Comparison of ENCODE assay signal across 36 cellular contexts in genomic region chr4:182418054-182418734, GRCh38.
DNase-seq lines count a peak whose midpoint lies in the region; ATAC-seq and TF ChIP-seq lines count a peak whose summit lies in the region.
"Had no signal": no experiment of that assay in that cellular context is flagged by ENCODE, and none has a peak within 500 bp of the region (broad histone marks: within the 10 kb centered on the region; RNA-seq: fewer than 3 reads in every experiment).

No MANE protein-coding gene starts in this region.

- H3K4ac ChIP-seq in IMR-90 (ENCODE audit: low read depth, low read length) = no peak overlapping the region

- H3K27me3 ChIP-seq in IMR-90 (ENCODE audit: control insufficient read depth, insufficient read depth, low read length) (no peaks in the 10 kb centered on the region), hepatocyte (no peaks in the 10 kb centered on the region), sigmoid colon (no peaks in the 10 kb centered on the region)
- H3K27me3 ChIP-seq: adrenal gland, esophagus muscularis mucosa, foreskin keratinocyte, heart left ventricle, stomach, uterus had no signal

- POLR2A ChIA-PET in GM10248 (lab: Yijun Ruan, JAX) (no interaction called here), IMR-90 (lab: Charles Lee; ENCODE audit: unreplicated experiment) (no interaction called here)

- H3K9ac ChIP-seq in IMR-90 (ENCODE audit: low read depth, low read length) = no peak overlapping the region; the same call in 1 of the 2 replicates

- H3K56ac ChIP-seq in IMR-90 (ENCODE audit: extremely low read depth, insufficient read depth, low read length) = no peak overlapping the region

- no peak overlapping the region for H2BK5ac ChIP-seq in IMR-90 (ENCODE audit: low read depth, low read length, poor library complexity, severe bottlenecking)

- ATAC-seq in GM19463 (IDR thresholded peaks at IDR 0.05; ENCODE audit: unreplicated experiment) (peak; percentile 48), IMR-90 (ENCODE audit: low read depth) (peak; percentile 54; the same call in 1 of the 2 replicates), natural killer cell (no peak)
- ATAC-seq: activated CD4-positive, alpha-beta T cell treated with anti-CD3 and anti-CD28 coated beads for 36 hours; activated T-helper 17 cell treated with anti-CD3 and anti-CD28 coated beads, Interleukin-2, amount 50 U/mL, for 72 hours; foreskin keratinocyte; HCT116; heart left ventricle; left ventricle myocardium superior; Panc1; sciatic nerve had no signal

- WGBS in IMR-90 (ENCODE audit: extremely low coverage in 2 of 2, insufficient read length in 1 of 2), 2 experiments = no CpG with 5 or more reads among the region's 9 CpGs
- 77% methylated on average over 9 of the region's 9 CpGs for WGBS in hepatocyte (ENCODE audit: low lambda C conversion rate, missing lambda C conversion rate)
- 65 to 69% methylated on average over 9 of the region's 9 CpGs for WGBS in sigmoid colon, 2 donors

- no peaks in the 10 kb centered on the region for H3K79me1 ChIP-seq in IMR-90 (ENCODE audit: low read depth in 1 of 2, low read length in 2 of 2)

- no peaks in the 10 kb centered on the region for H3K9me1 ChIP-seq in IMR-90 (ENCODE audit: insufficient read depth, low read length)

- H3K9me2 ChIP-seq in hepatocyte (replicated peaks; ENCODE audit: insufficient read depth) = no peaks in the 10 kb centered on the region

- no peak overlapping the region for H3K14ac ChIP-seq in IMR-90 (replicated peaks; ENCODE audit: low read depth, low read length)

- intact Hi-C loops in IMR-90 (cut with micrococcal nuclease) (no loop called here), natural killer cell (cut with micrococcal nuclease) (no loop called here), sigmoid colon (cut with DNase I) (no loop called here)

- H4K8ac ChIP-seq in IMR-90 (ENCODE audit: low read depth in 2 of 2, low read length in 2 of 2) = no peak overlapping the region

- peak overlapping the region; percentile 55; the same call in 1 of the 2 replicates for H2AK5ac ChIP-seq in IMR-90 (ENCODE audit: low read depth, low read length)

- H2AFZ ChIP-seq in IMR-90 (replicated peaks; ENCODE audit: low read length, poor library complexity) (peak overlapping the region; percentile 34), hepatocyte (no peak overlapping the region)

- dilution Hi-C loops in IMR-90 (cut with HindIII; ENCODE audit: low sequenced_read_pairs, unreplicated experiment) = no loop called here

- in situ Hi-C loops in IMR-90 (cut with MboI; ENCODE audit: low sequenced_read_pairs) = no loop called here

- H3K9me3 ChIP-seq in IMR-90 (ENCODE audit: control insufficient read depth, insufficient read depth, low read length) = peaks cover 2% of the 10 kb centered on the region; the same call in 1 of the 2 replicates
- peaks cover 10% of the 10 kb centered on the region for H3K9me3 ChIP-seq in hepatocyte (ENCODE audit: low read depth)
- peaks cover 0 to 6% (median 0%) of the 10 kb centered on the region in 4 donors for H3K9me3 ChIP-seq in sigmoid colon
- H3K9me3 ChIP-seq: adrenal gland, uterus had no signal

- H3K27ac Mint-ChIP-seq in natural killer cell = no peak overlapping the region
- H3K27ac Mint-ChIP-seq: activated CD4-positive, alpha-beta T cell treated with anti-CD3 and anti-CD28 coated beads for 36 hours; activated naive CD4-positive, alpha-beta T cell treated with anti-CD3 and anti-CD28 coated beads, Interleukin-2, amount 10 ng/mL, durations not matched to agents 7 days and 5 days; activated T-helper 17 cell treated with anti-CD3 and anti-CD28 coated beads, Interleukin-2, amount 50 U/mL, for 72 hours; CD4-positive, CD25-positive, alpha-beta regulatory T cell; dendritic cell treated with granulocyte-macrophage colony-stimulating factor and Interleukin-4, amounts not matched to agents 40 ng/mL and 50 ng/mL, for 4 days; progenitor cell of endocrine pancreas; T-helper 2 cell treated with Interferon-gamma antibody and Interleukin-4, amounts not matched to agents 5 μg/mL and 100 μg/mL, for 36 hours had no signal

- H2BK120ac ChIP-seq in IMR-90 (ENCODE audit: low read depth, low read length) = no peak overlapping the region

- peaks cover 3 to 6% of the 10 kb centered on the region in 2 donors for H3K9me3 Mint-ChIP-seq in natural killer cell
- H3K9me3 Mint-ChIP-seq: activated naive CD4-positive, alpha-beta T cell treated with anti-CD3 and anti-CD28 coated beads, Interleukin-2, amount 10 ng/mL, durations not matched to agents 7 days and 5 days; central memory CD8-positive, alpha-beta T cell had no signal

- H3K4me3 Mint-ChIP-seq in natural killer cell = no peak overlapping the region
- H3K4me3 Mint-ChIP-seq: activated CD4-positive, alpha-beta T cell treated with anti-CD3 and anti-CD28 coated beads for 36 hours; activated naive CD4-positive, alpha-beta T cell treated with anti-CD3 and anti-CD28 coated beads, Interleukin-2, amount 10 ng/mL, durations not matched to agents 7 days and 5 days; activated T-helper 17 cell treated with anti-CD3 and anti-CD28 coated beads, Interleukin-2, amount 50 U/mL, for 72 hours; CD4-positive, CD25-positive, alpha-beta regulatory T cell; central memory CD8-positive, alpha-beta T cell; dendritic cell treated with granulocyte-macrophage colony-stimulating factor and Interleukin-4, amounts not matched to agents 40 ng/mL and 50 ng/mL, for 4 days; T-helper 2 cell treated with Interferon-gamma antibody and Interleukin-4, amounts not matched to agents 5 μg/mL and 100 μg/mL, for 36 hours had no signal

- BruUV-seq in IMR-90 (replicated peaks; lab: Mats Ljungman, UMichigan) = no TSS peak

- TF ChIP-seq RAD21 in IMR-90 (IDR thresholded peaks at IDR 0.05; ENCODE audit: low read length) = no peak

- no peaks in the 10 kb centered on the region for H3K36me3 Mint-ChIP-seq in natural killer cell
- H3K36me3 Mint-ChIP-seq: activated naive CD4-positive, alpha-beta T cell treated with anti-CD3 and anti-CD28 coated beads, Interleukin-2, amount 10 ng/mL, durations not matched to agents 7 days and 5 days; CD4-positive, CD25-positive, alpha-beta regulatory T cell had no signal

- H3K4me1 Mint-ChIP-seq in natural killer cell = no peaks in the 10 kb centered on the region
- H3K4me1 Mint-ChIP-seq: activated CD4-positive, alpha-beta T cell treated with anti-CD3 and anti-CD28 coated beads for 36 hours; activated naive CD4-positive, alpha-beta T cell treated with anti-CD3 and anti-CD28 coated beads, Interleukin-2, amount 10 ng/mL, durations not matched to agents 7 days and 5 days; activated T-helper 17 cell treated with anti-CD3 and anti-CD28 coated beads, Interleukin-2, amount 50 U/mL, for 72 hours; CD4-positive, CD25-positive, alpha-beta regulatory T cell; central memory CD8-positive, alpha-beta T cell had no signal

- no peak overlapping the region for H2BK15ac ChIP-seq in IMR-90 (ENCODE audit: low read depth, low read length)

- DNase-seq in GM10248 (ENCODE audit: extremely low spot score) (peak; percentile 15), IMR-90 (no peak), hepatocyte (ENCODE audit: low spot score) (no peak), natural killer cell (no peak), NCI-H1092 (lab: John Stamatoyannopoulos, UW) (no peak), sigmoid colon (no peak), epidermal melanocyte (ENCODE audit: insufficient read length, low spot score) (no peak)
- DNase-seq: activated CD4-positive, alpha-beta T cell treated with anti-CD3 and anti-CD28 coated beads for 36 hours; activated naive CD4-positive, alpha-beta T cell treated with anti-CD3 and anti-CD28 coated beads, Interleukin-2, amount 10 ng/mL, durations not matched to agents 7 days and 5 days; adrenal gland; Calu3; CD4-positive, CD25-positive, alpha-beta regulatory T cell; DND-41; foreskin keratinocyte; heart left ventricle; kidney; left ventricle myocardium superior; NCI-H1105; NCI-H1930; NCI-H526; nucleus accumbens; SHP77 treated with DMSO at 0.1 percent for 48 hours; stimulated activated CD4-positive, alpha-beta T cell treated with anti-CD3 and anti-CD28 coated beads, Interleukin-12 subunit alpha, Interleukin-12 subunit beta, amount 100 ng/mL, for 4 hours; stimulated activated CD4-positive, alpha-beta T cell treated with anti-CD3 and anti-CD28 coated beads, Interleukin-2, amount 100 ng/mL, for 48 hours; stomach; uterus had no signal

- no peak overlapping the region for H3K27ac ChIP-seq in IMR-90 (ENCODE audit: insufficient read depth, low read length)
- no peak overlapping the region for H3K27ac ChIP-seq in hepatocyte
- no peak overlapping the region for H3K27ac ChIP-seq in sigmoid colon
- H3K27ac ChIP-seq: adrenal gland, esophagus muscularis mucosa, foreskin keratinocyte, heart left ventricle, stomach, uterus had no signal

- no peaks in the 10 kb centered on the region for H4K20me1 ChIP-seq in IMR-90 (ENCODE audit: insufficient read depth, low read length)
- H4K20me1 ChIP-seq in hepatocyte (ENCODE audit: insufficient read depth, poor library complexity, severe bottlenecking) = no peaks in the 10 kb centered on the region

- no peaks in the 10 kb centered on the region for H3K4me1 ChIP-seq in IMR-90 (ENCODE audit: control insufficient read depth, insufficient read depth, low read length)
- H3K4me1 ChIP-seq in hepatocyte (ENCODE audit: insufficient read depth) = no peaks in the 10 kb centered on the region
- peaks cover 0 to 7% (median 0%) of the 10 kb centered on the region in 4 donors for H3K4me1 ChIP-seq in sigmoid colon
- H3K4me1 ChIP-seq: adrenal gland, esophagus muscularis mucosa, foreskin keratinocyte, heart left ventricle, stomach, uterus had no signal

- H2BK20ac ChIP-seq in IMR-90 (ENCODE audit: low read depth, low read length) = no peak overlapping the region

- H2AK9ac ChIP-seq in IMR-90 (replicated peaks; ENCODE audit: low read depth, low read length, poor library complexity) = no peak overlapping the region

- H4K5ac ChIP-seq in IMR-90 (ENCODE audit: low read depth, low read length) = peak overlapping the region; percentile 84

- TF ChIP-seq CTCF in GM10248 (IDR thresholded peaks at IDR 0.05; ENCODE audit: control extremely low read depth, extremely low read depth, low read depth, missing control alignments) = no peak
- TF ChIP-seq CTCF in IMR-90 (conservative IDR thresholded peaks at IDR 0.05; ENCODE audit: low read depth, low read length) = no peak
- TF ChIP-seq CTCF in hepatocyte (IDR thresholded peaks at IDR 0.05; ENCODE audit: poor library complexity) = no peak
- no peak for TF ChIP-seq CTCF in natural killer cell (IDR thresholded peaks at IDR 0.05)
- no peak for TF ChIP-seq CTCF in sigmoid colon (IDR thresholded peaks at IDR 0.05)

- TF ChIP-seq EP300 in sigmoid colon (IDR thresholded peaks at IDR 0.05) = no peak

- peak overlapping the region; percentile 37; the same call in 1 of the 2 replicates for H3K4me3 ChIP-seq in IMR-90 (ENCODE audit: insufficient read depth, low read depth, low read length)
- H3K4me3 ChIP-seq in hepatocyte = no peak overlapping the region
- H3K4me3 ChIP-seq in sigmoid colon = peak overlapping the region in 1 of 4 donors; percentile 25
- H3K4me3 ChIP-seq: adrenal gland, esophagus muscularis mucosa, heart left ventricle, stomach, uterus had no signal

- H4K91ac ChIP-seq in IMR-90 (ENCODE audit: insufficient read depth, low read depth, low read length) = no peak overlapping the region

- H3K79me2 ChIP-seq in hepatocyte = no peaks in the 10 kb centered on the region

- H3K36me3 ChIP-seq in IMR-90 (ENCODE audit: control insufficient read depth, insufficient read depth, low read length) = no peaks in the 10 kb centered on the region
- no peaks in the 10 kb centered on the region for H3K36me3 ChIP-seq in hepatocyte (replicated peaks; ENCODE audit: insufficient read depth, low read depth)
- no peaks in the 10 kb centered on the region for H3K36me3 ChIP-seq in sigmoid colon
- H3K36me3 ChIP-seq: adrenal gland, esophagus muscularis mucosa, heart left ventricle, stomach, uterus had no signal

- H3K18ac ChIP-seq in IMR-90 (ENCODE audit: low read depth, low read length) = peak overlapping the region; percentile 52

- H3K23ac ChIP-seq in IMR-90 (ENCODE audit: low read depth, low read length) = no peak overlapping the region

- CTCF ChIA-PET in GM10248 (lab: Yijun Ruan, JAX) (no interaction called here), IMR-90 (lab: Yijun Ruan, JAX) (interaction anchor here (0.5 kb wide), 1 partner anchor 52 kb away, joined by 3 read pairs; no protein-coding TSS in a partner anchor)

- H3K4me2 ChIP-seq in IMR-90 (ENCODE audit: low read depth, low read length) (peak overlapping the region; percentile 98), hepatocyte (peak overlapping the region; percentile 15)

- no peaks in the 10 kb centered on the region for H3K27me3 Mint-ChIP-seq in natural killer cell (ENCODE audit: low read depth in 2 of 2)
- H3K27me3 Mint-ChIP-seq: activated CD4-positive, alpha-beta T cell treated with anti-CD3 and anti-CD28 coated beads for 36 hours; activated naive CD4-positive, alpha-beta T cell treated with anti-CD3 and anti-CD28 coated beads, Interleukin-2, amount 10 ng/mL, durations not matched to agents 7 days and 5 days; activated T-helper 17 cell treated with anti-CD3 and anti-CD28 coated beads, Interleukin-2, amount 50 U/mL, for 72 hours; CD4-positive, CD25-positive, alpha-beta regulatory T cell; central memory CD8-positive, alpha-beta T cell; dendritic cell treated with granulocyte-macrophage colony-stimulating factor and Interleukin-4, amounts not matched to agents 40 ng/mL and 50 ng/mL, for 4 days; progenitor cell of endocrine pancreas had no signal

- TF ChIP-seq POLR2A in IMR-90 (IDR thresholded peaks at IDR 0.05; ENCODE audit: low read depth, low read length) = no peak
- no peak for TF ChIP-seq POLR2A in sigmoid colon (IDR thresholded peaks at IDR 0.05)

Comparison
In these comparisons a context has a peak if more than half of its experiments do, and no peak if none do; other contexts are left out.
1. ATAC-seq: peak in GM19463 (single experiment) and IMR-90 (single experiment); none in natural killer cell (0 of 3).